ENCODE assay signal across 17 cellular contexts in genomic region chr12:48336066-48336465, GRCh38.
DNase-seq lines count a peak whose midpoint lies in the region; ATAC-seq and TF ChIP-seq lines count a peak whose summit lies in the region.
"Had no signal": no experiment of that assay in that cellular context is flagged by ENCODE, and none has a peak within 500 bp of the region (broad histone marks: within the 10 kb centered on the region; RNA-seq: fewer than 3 reads in every experiment).

No MANE protein-coding gene starts in this region.

- ATAC-seq in stimulated activated naive CD8-positive, alpha-beta T cell treated with anti-CD3 and anti-CD28 coated beads, Interleukin-15, Interleukin-2, amounts not matched to agents 100 U/mL and 50 U/mL, for 24 hours, result no peak
- ATAC-seq: PC-3 had no signal

- no peak overlapping the region for H3K27ac ChIP-seq in caudate nucleus (ENCODE audit: low read depth, low read length)
- H3K27ac ChIP-seq: KMS-11, RWPE1 had no signal

- peak; percentile 88 for DNase-seq in CD1c-positive myeloid dendritic cell (ENCODE audit: extremely low spot score)
- DNase-seq in MV-4-11 (lab: John Stamatoyannopoulos, UW), result peak; percentile 82
- DNase-seq in erythroblast (lab: John Stamatoyannopoulos, UW), result no peak
- peak; percentile 21 for DNase-seq in midbrain (lab: John Stamatoyannopoulos, UW)
- DNase-seq in stimulated activated naive CD8-positive, alpha-beta T cell treated with anti-CD3 and anti-CD28 coated beads, Interleukin-15, Interleukin-2, amounts not matched to agents 100 U/mL and 50 U/mL, for 24 hours, result no peak
- DNase-seq in NCI-H2196 treated with DMSO at 0.1 percent for 48 hours (lab: John Stamatoyannopoulos, UW; ENCODE audit: unreplicated experiment), result no peak
- DNase-seq in DMS53 (lab: John Stamatoyannopoulos, UW), result no peak
- no peak for DNase-seq in caudate nucleus (lab: John Stamatoyannopoulos, UW)
- DNase-seq: C1 segment of cervical spinal cord, DND-41, NCI-H1092 treated with DMSO at 0.1 percent for 48 hours, NCI-H146, NCI-H2029 treated with DMSO at 0.1 percent for 48 hours, NCI-H2171 had no signal

- TF ChIP-seq POLR2A in erythroblast (IDR thresholded peaks at IDR 0.05; ENCODE audit: low read length), result peak; percentile 30

Comparison
In these comparisons a context has a peak if more than half of its experiments do, and no peak if none do; other contexts are left out.
1. DNase-seq: peak in CD1c-positive myeloid dendritic cell (single experiment), MV-4-11 (single experiment) and midbrain (single experiment); none in erythroblast (0 of 2), stimulated activated naive CD8-positive, alpha-beta T cell treated with anti-CD3 and anti-CD28 coated beads, Interleukin-15, Interleukin-2, amounts not matched to agents 100 U/mL and 50 U/mL, for 24 hours (single experiment), NCI-H2196 treated with DMSO at 0.1 percent for 48 hours (single experiment), DMS53 (single experiment) and caudate nucleus (0 of 61).